Comparison of ENCODE assay signal across 1 cellular context in genomic region chr13:102561933-102562332, GRCh38.
A peak's percentile ranks its signal among the peaks of the same experiment; 100 is the strongest.
TF ChIP-seq lines count a peak whose summit lies in the region.

No MANE protein-coding gene starts in this region.

TF ChIP-seq in HepG2, 621 proteins besides CTCF, POLR2A, EP300 and RAD21 (continued from another document and continues in another):
- TF ChIP-seq BRF2 (CRISPR knock-in tag; IDR thresholded peaks at IDR 0.05) (no peak), ELF4 (CRISPR knock-in tag; IDR thresholded peaks at IDR 0.05; ENCODE audit: borderline replicate concordance) (no peak), ZBTB7A (CRISPR knock-in tag; IDR thresholded peaks at IDR 0.05) (no peak), TSC22D2 (CRISPR knock-in tag; IDR thresholded peaks at IDR 0.05; ENCODE audit: borderline replicate concordance) (no peak), ZBTB33 (CRISPR knock-in tag; IDR thresholded peaks at IDR 0.05) (no peak), TEAD3 (CRISPR knock-in tag; optimal IDR thresholded peaks at IDR 0.05; ENCODE audit: borderline replicate concordance) (peak; percentile 30), SP4 (CRISPR knock-in tag; IDR thresholded peaks at IDR 0.05) (no peak), AGO2 (optimal IDR thresholded peaks at IDR 0.05; ENCODE audit: low read depth, low read length) (no peak), ONECUT2 (CRISPR knock-in tag; IDR thresholded peaks at IDR 0.05) (peak; percentile 95), NFRKB (IDR thresholded peaks at IDR 0.05) (no peak), MIXL1 (CRISPR knock-in tag; IDR thresholded peaks at IDR 0.05) (peak; percentile 73; the same call in 1 of the 2 replicates), TFDP2 (CRISPR knock-in tag; IDR thresholded peaks at IDR 0.05) (0 out of 2 replicates have a peak, but pooled peaks have one; percentile 30), FOXJ3 (CRISPR knock-in tag; IDR thresholded peaks at IDR 0.05; ENCODE audit: borderline replicate concordance) (peak; percentile 40; the same call in 1 of the 2 replicates), TCF7 (IDR thresholded peaks at IDR 0.05; ENCODE audit: low read depth) (no peak), ZNF879 (CRISPR knock-in tag; IDR thresholded peaks at IDR 0.05) (no peak), HES4 (CRISPR knock-in tag; IDR thresholded peaks at IDR 0.05; ENCODE audit: borderline replicate concordance) (no peak), ZFP36L2 (CRISPR knock-in tag; IDR thresholded peaks at IDR 0.05) (no peak), ETS1 (CRISPR knock-in tag; IDR thresholded peaks at IDR 0.05) (no peak), ZNF17 (CRISPR knock-in tag; IDR thresholded peaks at IDR 0.05) (no peak), PHF5A (CRISPR knock-in tag; IDR thresholded peaks at IDR 0.05; ENCODE audit: low read depth, unreplicated experiment) (no peak), GATAD2A (CRISPR knock-in tag; IDR thresholded peaks at IDR 0.05) (peak; percentile 44; the same call in 1 of the 2 replicates), MAFK (conservative IDR thresholded peaks at IDR 0.05 in 1 of 2, IDR thresholded peaks at IDR 0.05 in 1 of 2; ENCODE audit: low read length in 2 of 2) (no peak), ZMYM4 (CRISPR knock-in tag; IDR thresholded peaks at IDR 0.05) (peak; percentile 35; the same call in 1 of the 2 replicates), ZNF766 (CRISPR knock-in tag; IDR thresholded peaks at IDR 0.05; ENCODE audit: borderline replicate concordance) (no peak), JUND (CRISPR knock-in tag; IDR thresholded peaks at IDR 0.05) (no peak), GTF2F1 (IDR thresholded peaks at IDR 0.05; ENCODE audit: low read length) (no peak), SRSF4 (IDR thresholded peaks at IDR 0.05; ENCODE audit: low read depth, low read length, poor library complexity, severe bottlenecking) (no peak), JUN (CRISPR knock-in tag; IDR thresholded peaks at IDR 0.05) (no peak), MTF2 (CRISPR knock-in tag; IDR thresholded peaks at IDR 0.05; ENCODE audit: borderline replicate concordance) (no peak), ZNF644 (CRISPR knock-in tag; IDR thresholded peaks at IDR 0.05; ENCODE audit: low read depth) (peak; percentile 84), POGZ (CRISPR knock-in tag; IDR thresholded peaks at IDR 0.05) (no peak; the same call in 1 of the 2 replicates), ZNF775 (CRISPR knock-in tag; IDR thresholded peaks at IDR 0.05; ENCODE audit: borderline replicate concordance) (no peak), ZNF75D (CRISPR knock-in tag; IDR thresholded peaks at IDR 0.05; ENCODE audit: borderline replicate concordance) (no peak), ZNF407 (CRISPR knock-in tag; IDR thresholded peaks at IDR 0.05; ENCODE audit: not compliant biosample characterization) (no peak), DNMT3B (CRISPR knock-in tag; conservative IDR thresholded peaks at IDR 0.05) (no peak), HOXA3 (CRISPR knock-in tag; IDR thresholded peaks at IDR 0.05) (no peak)
- TF ChIP-seq, protein P1, sequence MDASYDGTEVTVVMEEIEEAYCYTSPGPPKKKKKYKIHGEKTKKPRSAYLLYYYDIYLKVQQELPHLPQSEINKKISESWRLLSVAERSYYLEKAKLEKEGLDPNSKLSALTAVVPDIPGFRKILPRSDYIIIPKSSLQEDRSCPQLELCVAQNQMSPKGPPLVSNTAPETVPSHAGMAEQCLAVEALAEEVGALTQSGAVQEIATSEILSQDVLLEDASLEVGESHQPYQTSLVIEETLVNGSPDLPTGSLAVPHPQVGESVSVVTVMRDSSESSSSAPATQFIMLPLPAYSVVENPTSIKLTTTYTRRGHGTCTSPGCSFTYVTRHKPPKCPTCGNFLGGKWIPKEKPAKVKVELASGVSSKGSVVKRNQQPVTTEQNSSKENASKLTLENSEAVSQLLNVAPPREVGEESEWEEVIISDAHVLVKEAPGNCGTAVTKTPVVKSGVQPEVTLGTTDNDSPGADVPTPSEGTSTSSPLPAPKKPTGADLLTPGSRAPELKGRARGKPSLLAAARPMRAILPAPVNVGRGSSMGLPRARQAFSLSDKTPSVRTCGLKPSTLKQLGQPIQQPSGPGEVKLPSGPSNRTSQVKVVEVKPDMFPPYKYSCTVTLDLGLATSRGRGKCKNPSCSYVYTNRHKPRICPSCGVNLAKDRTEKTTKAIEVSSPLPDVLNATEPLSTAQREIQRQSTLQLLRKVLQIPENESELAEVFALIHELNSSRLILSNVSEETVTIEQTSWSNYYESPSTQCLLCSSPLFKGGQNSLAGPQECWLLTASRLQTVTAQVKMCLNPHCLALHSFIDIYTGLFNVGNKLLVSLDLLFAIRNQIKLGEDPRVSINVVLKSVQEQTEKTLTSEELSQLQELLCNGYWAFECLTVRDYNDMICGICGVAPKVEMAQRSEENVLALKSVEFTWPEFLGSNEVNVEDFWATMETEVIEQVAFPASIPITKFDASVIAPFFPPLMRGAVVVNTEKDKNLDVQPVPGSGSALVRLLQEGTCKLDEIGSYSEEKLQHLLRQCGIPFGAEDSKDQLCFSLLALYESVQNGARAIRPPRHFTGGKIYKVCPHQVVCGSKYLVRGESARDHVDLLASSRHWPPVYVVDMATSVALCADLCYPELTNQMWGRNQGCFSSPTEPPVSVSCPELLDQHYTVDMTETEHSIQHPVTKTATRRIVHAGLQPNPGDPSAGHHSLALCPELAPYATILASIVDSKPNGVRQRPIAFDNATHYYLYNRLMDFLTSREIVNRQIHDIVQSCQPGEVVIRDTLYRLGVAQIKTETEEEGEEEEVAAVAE (CRISPR knock-in tag; IDR thresholded peaks at IDR 0.05; ENCODE audit: borderline replicate concordance): no peak
- TF ChIP-seq, protein P2, sequence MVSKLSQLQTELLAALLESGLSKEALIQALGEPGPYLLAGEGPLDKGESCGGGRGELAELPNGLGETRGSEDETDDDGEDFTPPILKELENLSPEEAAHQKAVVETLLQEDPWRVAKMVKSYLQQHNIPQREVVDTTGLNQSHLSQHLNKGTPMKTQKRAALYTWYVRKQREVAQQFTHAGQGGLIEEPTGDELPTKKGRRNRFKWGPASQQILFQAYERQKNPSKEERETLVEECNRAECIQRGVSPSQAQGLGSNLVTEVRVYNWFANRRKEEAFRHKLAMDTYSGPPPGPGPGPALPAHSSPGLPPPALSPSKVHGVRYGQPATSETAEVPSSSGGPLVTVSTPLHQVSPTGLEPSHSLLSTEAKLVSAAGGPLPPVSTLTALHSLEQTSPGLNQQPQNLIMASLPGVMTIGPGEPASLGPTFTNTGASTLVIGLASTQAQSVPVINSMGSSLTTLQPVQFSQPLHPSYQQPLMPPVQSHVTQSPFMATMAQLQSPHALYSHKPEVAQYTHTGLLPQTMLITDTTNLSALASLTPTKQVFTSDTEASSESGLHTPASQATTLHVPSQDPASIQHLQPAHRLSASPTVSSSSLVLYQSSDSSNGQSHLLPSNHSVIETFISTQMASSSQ (IDR thresholded peaks at IDR 0.05; ENCODE audit: low read depth): no peak
- TF ChIP-seq, protein P2 (CRISPR knock-in tag; IDR thresholded peaks at IDR 0.05; ENCODE audit: borderline replicate concordance): no peak
- TF ChIP-seq, protein P3, sequence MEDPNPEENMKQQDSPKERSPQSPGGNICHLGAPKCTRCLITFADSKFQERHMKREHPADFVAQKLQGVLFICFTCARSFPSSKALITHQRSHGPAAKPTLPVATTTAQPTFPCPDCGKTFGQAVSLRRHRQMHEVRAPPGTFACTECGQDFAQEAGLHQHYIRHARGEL (CRISPR knock-in tag; IDR thresholded peaks at IDR 0.05): no peak
